14 cellular contexts compared by ENCODE assay signal in genomic region chr3:15899438-15899837, GRCh38.
DNase-seq lines count a peak whose midpoint lies in the region; ATAC-seq and TF ChIP-seq lines count a peak whose summit lies in the region.
"Had no signal": no experiment of that assay in that cellular context is flagged by ENCODE, and none has a peak within 500 bp of the region (broad histone marks: within the 10 kb centered on the region; RNA-seq: fewer than 3 reads in every experiment).

No MANE protein-coding gene starts in this region.

- H3K36me3 ChIP-seq in psoas muscle (ENCODE audit: insufficient read depth in 1 of 2, low read depth in 1 of 2): no peaks in the 10 kb centered on the region

- H3K4me1 ChIP-seq in psoas muscle: peaks cover 31% of the 10 kb centered on the region

- H3K27me3 ChIP-seq in psoas muscle (ENCODE audit: insufficient read depth in 3 of 3, low read length in 2 of 3): no peaks in the 10 kb centered on the region

- peak in 1 of 4 donors; percentile 39 for ATAC-seq in psoas muscle
- no peak for ATAC-seq in GM19455 (IDR thresholded peaks at IDR 0.05; ENCODE audit: unreplicated experiment)

- TF ChIP-seq CTCF in choroid plexus epithelial cell (conservative IDR thresholded peaks at IDR 0.05; ENCODE audit: low read depth, low read length) (no peak), psoas muscle (IDR thresholded peaks at IDR 0.05) (no peak)

- intact Hi-C loops in psoas muscle (cut with DNase I): no loop called here

- DNase-seq in NCI-H345 (lab: John Stamatoyannopoulos, UW) (peak; percentile 25), NCI-H345 treated with DMSO at 0.1 percent for 48 hours (lab: John Stamatoyannopoulos, UW; ENCODE audit: unreplicated experiment) (no peak), NAMALWA (ENCODE audit: low spot score) (peak; percentile 36), choroid plexus epithelial cell (ENCODE audit: low read depth) (peak; percentile 70), psoas muscle (no peak), NCI-H1930 (lab: John Stamatoyannopoulos, UW) (no peak)
- no peak for DNase-seq in activated CD4-positive, alpha-beta T cell treated with anti-CD3 and anti-CD28 coated beads for 48 hours
- DNase-seq: activated B cell treated with CpG ODN at 0.5 μM for 24 hours; activated naive CD4-positive, alpha-beta T cell treated with anti-CD3 and anti-CD28 coated beads, Interleukin-2, amount 50 U/mL, for 16 hours; AML-193; naive B cell; NCI-H774 had no signal

- no peak overlapping the region for H3K4me3 ChIP-seq in choroid plexus epithelial cell (ENCODE audit: low read depth, low read length)
- no peak overlapping the region for H3K4me3 ChIP-seq in psoas muscle

- H3K9me3 ChIP-seq in psoas muscle: peaks cover 6% of the 10 kb centered on the region

- H3K27ac ChIP-seq in psoas muscle: peak overlapping the region; percentile 86
- H3K27ac ChIP-seq: HL-60 had no signal

Comparison
In these comparisons a context has a peak if more than half of its experiments do, and no peak if none do; other contexts are left out.
1. DNase-seq: peak in NCI-H345 (single experiment), NAMALWA (single experiment) and choroid plexus epithelial cell (single experiment); none in NCI-H345 treated with DMSO at 0.1 percent for 48 hours (single experiment), psoas muscle (0 of 2), NCI-H1930 (0 of 2) and activated CD4-positive, alpha-beta T cell treated with anti-CD3 and anti-CD28 coated beads for 48 hours (single experiment).